Comparison of ENCODE assay signal across 22 cellular contexts in the genomic region with DNA sequence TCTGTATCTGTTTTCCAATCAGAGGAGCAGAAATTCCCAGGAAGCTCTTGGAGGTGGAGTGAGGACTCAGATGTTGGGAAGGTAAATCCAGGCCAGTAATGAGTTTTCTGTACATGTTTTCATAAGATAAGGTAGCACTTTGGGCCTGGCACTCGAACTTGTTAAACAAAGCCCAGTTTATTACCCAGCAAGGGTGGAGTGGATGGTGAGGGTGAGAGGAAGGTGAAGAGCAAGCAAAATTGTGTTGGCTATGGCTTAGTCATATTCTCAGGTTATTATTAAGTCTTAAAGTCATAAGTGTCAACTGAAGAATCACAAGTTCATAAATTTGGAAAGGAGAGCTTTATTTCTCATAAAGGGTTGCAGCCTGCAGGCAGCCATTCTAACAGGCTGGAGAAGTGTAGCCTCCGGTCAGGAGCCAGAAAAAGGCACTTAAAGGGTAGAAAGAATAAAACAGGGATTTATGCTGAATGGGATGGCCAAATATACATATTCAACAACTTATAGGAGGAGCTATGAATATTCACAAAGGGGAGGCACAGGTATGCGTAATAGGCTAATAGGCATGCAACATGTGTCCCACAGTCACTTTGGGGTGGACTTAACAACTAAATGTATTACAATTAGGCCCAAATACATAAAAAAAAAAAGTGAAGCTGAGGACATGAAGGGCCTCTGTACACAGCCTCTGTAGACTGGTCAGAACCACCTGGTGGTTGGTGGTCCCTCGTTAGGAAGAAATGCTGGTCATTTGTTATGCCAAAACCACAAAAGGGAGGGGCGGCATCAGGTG.
"Had no signal": no experiment of that assay in that cellular context is flagged by ENCODE, and none has a peak within 500 bp of the region (broad histone marks: within the 10 kb centered on the region; RNA-seq: fewer than 3 reads in every experiment).

No MANE protein-coding gene starts in this region.

- H3K4me3 ChIP-seq: body of pancreas, cardiac muscle cell, heart right ventricle, lower lobe of right lung, sigmoid colon, thoracic aorta, upper lobe of left lung had no signal

- ATAC-seq: activated naive CD8-positive, alpha-beta T cell treated with anti-CD3 and anti-CD28 coated beads, Interleukin-2, amount 50 U/mL, for 24 hours; activated T-cell treated with anti-CD3 and anti-CD28 coated beads, Interleukin-2, amount 50 U/mL, for 72 hours; body of pancreas; heart right ventricle; naive thymus-derived CD4-positive, alpha-beta T cell had no signal

- H3K36me3 ChIP-seq: cardiac muscle cell, heart right ventricle, lower lobe of right lung, sigmoid colon, thoracic aorta, upper lobe of left lung had no signal

- FAIRE-seq: endometrium, keratinocyte had no signal

- H3K36me3 Mint-ChIP-seq: naive thymus-derived CD4-positive, alpha-beta T cell had no signal

- H3K4me1 ChIP-seq: body of pancreas, lower lobe of right lung, upper lobe of left lung had no signal

- H3K27me3 ChIP-seq: body of pancreas, cardiac muscle cell, heart right ventricle, sigmoid colon, upper lobe of left lung had no signal

- H3K9me3 Mint-ChIP-seq: activated naive CD8-positive, alpha-beta T cell treated with anti-CD3 and anti-CD28 coated beads, Interleukin-2, amount 50 U/mL, for 24 hours; activated T-cell treated with anti-CD3 and anti-CD28 coated beads, Interleukin-2, amount 50 U/mL, for 72 hours had no signal

- DNase-seq: activated CD4-positive, alpha-beta T cell treated with anti-CD3 and anti-CD28 coated beads, Interleukin-2, amount 50 U/mL, for 4 hours; activated CD8-positive, alpha-beta memory T cell treated with anti-CD3 and anti-CD28 coated beads for 24 hours; activated effector memory CD4-positive, alpha-beta T cell treated with anti-CD3 and anti-CD28 coated beads, Interleukin-2, amount 50 U/mL, for 16 hours; activated naive CD4-positive, alpha-beta T cell treated with anti-CD3 and anti-CD28 coated beads, Interleukin-2, amount 50 U/mL, for 16 hours; activated naive CD8-positive, alpha-beta T cell treated with anti-CD3 and anti-CD28 coated beads, Interleukin-2, amount 50 U/mL, for 24 hours; activated T-cell treated with anti-CD3 and anti-CD28 coated beads, Interleukin-2, amount 50 U/mL, for 72 hours; anterior cingulate cortex; body of pancreas; effector CD4-positive, alpha-beta T cell; heart right ventricle; lower lobe of right lung; naive thymus-derived CD4-positive, alpha-beta T cell; retina; sigmoid colon; stimulated activated CD4-positive, alpha-beta T cell treated with anti-CD3 and anti-CD28 coated beads, Interleukin-2, amount 100 ng/mL, for 48 hours; stimulated activated naive CD4-positive, alpha-beta T cell; T-helper 9 cell had no signal

- H3K27ac ChIP-seq: body of pancreas, cardiac muscle cell, heart right ventricle, lower lobe of right lung, sigmoid colon, thoracic aorta, upper lobe of left lung had no signal

- H3K9me3 ChIP-seq: body of pancreas, heart right ventricle, lower lobe of right lung, sigmoid colon, thoracic aorta, upper lobe of left lung had no signal

- H3K27ac Mint-ChIP-seq: activated naive CD8-positive, alpha-beta T cell treated with anti-CD3 and anti-CD28 coated beads, Interleukin-2, amount 50 U/mL, for 24 hours; activated T-cell treated with anti-CD3 and anti-CD28 coated beads, Interleukin-2, amount 50 U/mL, for 72 hours; naive thymus-derived CD4-positive, alpha-beta T cell had no signal

- H3K4me1 Mint-ChIP-seq: activated naive CD8-positive, alpha-beta T cell treated with anti-CD3 and anti-CD28 coated beads, Interleukin-2, amount 50 U/mL, for 24 hours; naive thymus-derived CD4-positive, alpha-beta T cell had no signal

- H3K4me3 Mint-ChIP-seq: activated naive CD8-positive, alpha-beta T cell treated with anti-CD3 and anti-CD28 coated beads, Interleukin-2, amount 50 U/mL, for 24 hours; activated T-cell treated with anti-CD3 and anti-CD28 coated beads, Interleukin-2, amount 50 U/mL, for 72 hours; naive thymus-derived CD4-positive, alpha-beta T cell had no signal
